Comparison of ENCODE assay signal across 8 cellular contexts in genomic region chr11:126310229-126310991, GRCh38. TPM values are rescaled to one million over a fixed set of nuclear protein-coding genes. Genes with fewer than 3 reads are reported as not detected.
DNase-seq lines count a peak whose midpoint lies in the region; ATAC-seq and TF ChIP-seq lines count a peak whose summit lies in the region.

No MANE protein-coding gene starts in this region.

- no peak overlapping the region for H3K4me3 Mint-ChIP-seq in activated naive CD8-positive, alpha-beta T cell treated with anti-CD3 and anti-CD28 coated beads, Interleukin-2, amount 10 ng/mL, durations not matched to agents 7 days and 5 days

- no peak for TF ChIP-seq EP300 in SK-N-SH (IDR thresholded peaks at IDR 0.05; ENCODE audit: borderline replicate concordance in 1 of 2, low read depth in 1 of 2, low read length in 1 of 2)

- H3K4me1 ChIP-seq in Karpas-422 (ENCODE audit: low read length) (peaks cover 20% of the 10 kb centered on the region), SK-N-SH (ENCODE audit: control insufficient read depth in 1 of 2, insufficient read depth in 2 of 2, low read depth in 1 of 2, low read length in 1 of 2) (peaks cover 4% of the 10 kb centered on the region in 2 experiments; a peak in 2 of 4 replicates)

- POLR2A ChIA-PET in SK-N-SH (lab: Yijun Ruan, JAX) = interaction anchor here (0.8 to 1.6 kb wide), 3 partner anchors 22 to 170 kb away, joined by 3 to 12 read pairs (median 3); partner anchors contain the start of gene ST3GAL4
- POLR2A ChIA-PET in activated naive CD8-positive, alpha-beta T cell treated with anti-CD3 and anti-CD28 coated beads, Interleukin-2, amount 10 ng/mL, durations not matched to agents 7 days and 5 days (lab: Charles Lee) = interaction anchor here (0.6 to 1.0 kb wide), 2 partner anchors 51 to 170 kb away, joined by 3 to 6 read pairs; no protein-coding TSS in a partner anchor

- DNase-seq in CMK (ENCODE audit: low read depth) (peak; percentile 72), GM20000 (ENCODE audit: low spot score) (peak; percentile 61), Karpas-422 (peak; percentile 64), SK-N-SH (peak; percentile 81), Right ventricle myocardium superior (peak; percentile 83), pons (ENCODE audit: low spot score) (peak; percentile 88)
- peak; percentile 65 for DNase-seq in activated naive CD8-positive, alpha-beta T cell treated with anti-CD3 and anti-CD28 coated beads, Interleukin-2, amount 10 ng/mL, durations not matched to agents 7 days and 5 days

- intact Hi-C loops in Right ventricle myocardium superior (cut with DNase I) = loop anchor here (2.0 to 5.0 kb wide), 2 partner anchors 47 to 170 kb away; partner anchors contain the start of gene ST3GAL4

- no peaks in the 10 kb centered on the region for H3K27me3 Mint-ChIP-seq in activated naive CD8-positive, alpha-beta T cell treated with anti-CD3 and anti-CD28 coated beads, Interleukin-2, amount 10 ng/mL, durations not matched to agents 7 days and 5 days

- H3K27me3 ChIP-seq in Karpas-422 (ENCODE audit: low read length) (no peaks in the 10 kb centered on the region), SK-N-SH (ENCODE audit: insufficient read depth) (no peaks in the 10 kb centered on the region)

- H4K20me1 ChIP-seq in Karpas-422 (ENCODE audit: insufficient read depth, low read depth, low read length) (no peaks in the 10 kb centered on the region), SK-N-SH (ENCODE audit: insufficient read depth) (no peaks in the 10 kb centered on the region)

- peaks cover 26% of the 10 kb centered on the region for H3K4me1 Mint-ChIP-seq in activated naive CD8-positive, alpha-beta T cell treated with anti-CD3 and anti-CD28 coated beads, Interleukin-2, amount 10 ng/mL, durations not matched to agents 7 days and 5 days

- H3K36me3 ChIP-seq in Karpas-422 (ENCODE audit: insufficient read depth, low read length) (peaks cover 12% of the 10 kb centered on the region), SK-N-SH (replicated peaks in 1 of 2; ENCODE audit: control insufficient read depth in 1 of 2, insufficient read depth in 2 of 2, low read length in 1 of 2) (peaks cover 6 to 11% of the 10 kb centered on the region in 2 experiments)

- CTCF ChIA-PET in SK-N-SH (lab: Yijun Ruan, JAX) = interaction anchor here (0.6 to 10.0 kb wide), 54 partner anchors 9 to 1036 kb away, joined by 3 to 172 read pairs (median 5); partner anchors contain the start of genes ST3GAL4 and TIRAP

- peak; percentile 76 for ATAC-seq in activated naive CD8-positive, alpha-beta T cell treated with anti-CD3 and anti-CD28 coated beads, Interleukin-2, amount 10 ng/mL, durations not matched to agents 7 days and 5 days (ENCODE audit: low read depth)
- ATAC-seq in Right ventricle myocardium superior (ENCODE audit: poor library complexity) = peak; percentile 98
- no peak for ATAC-seq in HG02763 (IDR thresholded peaks at IDR 0.05; ENCODE audit: unreplicated experiment)

- no peak overlapping the region for H3K9ac ChIP-seq in Karpas-422 (ENCODE audit: low read length)
- no peak overlapping the region for H3K9ac ChIP-seq in SK-N-SH

- H3F3A ChIP-seq in SK-N-SH (replicated peaks; ENCODE audit: insufficient read depth) = peaks cover 18% of the 10 kb centered on the region

- no peak overlapping the region for H3K27ac ChIP-seq in Karpas-422 (ENCODE audit: low read length)
- H3K27ac ChIP-seq in SK-N-SH (ENCODE audit: low read depth in 2 of 2, low read length in 1 of 2) = no peak overlapping the region

- peak overlapping the region; percentile 8 for H3K27ac Mint-ChIP-seq in activated naive CD8-positive, alpha-beta T cell treated with anti-CD3 and anti-CD28 coated beads, Interleukin-2, amount 10 ng/mL, durations not matched to agents 7 days and 5 days

- H3K36me3 Mint-ChIP-seq in activated naive CD8-positive, alpha-beta T cell treated with anti-CD3 and anti-CD28 coated beads, Interleukin-2, amount 10 ng/mL, durations not matched to agents 7 days and 5 days = peaks cover 16% of the 10 kb centered on the region

- peak; percentile 98 for TF ChIP-seq RAD21 in SK-N-SH (IDR thresholded peaks at IDR 0.05; ENCODE audit: low read length)

- 62% methylated on average over 9 of the region's 9 CpGs for WGBS in SK-N-SH (ENCODE audit: low lambda C conversion rate)

- H3K4me3 ChIP-seq in Karpas-422 (ENCODE audit: low read length) (no peak overlapping the region), SK-N-SH (ENCODE audit: low read depth in 2 of 2, low read length in 1 of 2) (no peak overlapping the region; a peak in 1 of 4 replicates)

- H3K4me2 ChIP-seq in Karpas-422 (ENCODE audit: low read depth, low read length, poor library complexity, severe bottlenecking) (no peak overlapping the region), SK-N-SH (peak overlapping the region; percentile 25; the same call in 1 of the 2 replicates)

- H3K9me3 Mint-ChIP-seq in activated naive CD8-positive, alpha-beta T cell treated with anti-CD3 and anti-CD28 coated beads, Interleukin-2, amount 10 ng/mL, durations not matched to agents 7 days and 5 days = no peaks in the 10 kb centered on the region

- H3K9me2 ChIP-seq in Karpas-422 (replicated peaks; ENCODE audit: insufficient read depth, low read length) (no peaks in the 10 kb centered on the region), SK-N-SH (no peaks in the 10 kb centered on the region)

- no peaks in the 10 kb centered on the region for H3K9me3 ChIP-seq in Karpas-422 (ENCODE audit: low read length)
- no peaks in the 10 kb centered on the region for H3K9me3 ChIP-seq in SK-N-SH

- H3K79me2 ChIP-seq in Karpas-422 (ENCODE audit: low read length) (peaks cover 39% of the 10 kb centered on the region), SK-N-SH (ENCODE audit: insufficient read depth) (peaks cover 5% of the 10 kb centered on the region; the same call in 1 of the 2 replicates)

- TF ChIP-seq CTCF in GM20000 (IDR thresholded peaks at IDR 0.05; ENCODE audit: extremely low read depth, missing control alignments) (peak; percentile 81), SK-N-SH (IDR thresholded peaks at IDR 0.05) (peak; percentile 93)

- H2AFZ ChIP-seq in Karpas-422 (ENCODE audit: low read length) = no peak overlapping the region
- H2AFZ ChIP-seq in SK-N-SH (ENCODE audit: low read depth) = no peak overlapping the region

TF ChIP-seq in SK-N-SH, 30 proteins besides CTCF, POLR2A, EP300 and RAD21:
- TF ChIP-seq SMC3 (IDR thresholded peaks at IDR 0.05; ENCODE audit: low read depth, low read length) (peak; percentile 93), CHD2 (IDR thresholded peaks at IDR 0.05; ENCODE audit: low read length, partially characterized antibody) (peak; percentile 49), SIN3A (IDR thresholded peaks at IDR 0.05; ENCODE audit: borderline replicate concordance, low read depth, low read length) (no peak), RFX5 (IDR thresholded peaks at IDR 0.05; ENCODE audit: low read length) (no peak), TCF12 (IDR thresholded peaks at IDR 0.05) (no peak), TAF1 (IDR thresholded peaks at IDR 0.05; ENCODE audit: borderline replicate concordance, low read depth, low read length) (no peak), FOXM1 (IDR thresholded peaks at IDR 0.05; ENCODE audit: low read depth) (no peak), MEF2A (IDR thresholded peaks at IDR 0.05; ENCODE audit: borderline replicate concordance, low read depth) (no peak), GABPA (IDR thresholded peaks at IDR 0.05; ENCODE audit: low read depth) (no peak)
- TF ChIP-seq, protein P1, sequence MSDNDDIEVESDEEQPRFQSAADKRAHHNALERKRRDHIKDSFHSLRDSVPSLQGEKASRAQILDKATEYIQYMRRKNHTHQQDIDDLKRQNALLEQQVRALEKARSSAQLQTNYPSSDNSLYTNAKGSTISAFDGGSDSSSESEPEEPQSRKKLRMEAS (IDR thresholded peaks at IDR 0.05; ENCODE audit: low read depth) = no peak
TF ChIP-seq in SK-N-SH: peak in this region for 2.

RNA-seq across cellular contexts. Expression of gene DCPS, which starts 6.5 kb away (rescaled TPM):
- 17.6 and 18.3 TPM in 2 replicates for total RNA-seq in Karpas-422 (2014; rRNA removed; shearing (Covaris generic); ENCODE audit: low replicate concordance)
- 35.5 and 48.1 TPM in 2 replicates for polyA plus RNA-seq in SK-N-SH (2012; rRNA removed)
- 33.3 and 42.8 TPM in 2 replicates for polyA plus RNA-seq in SK-N-SH (2012; cell fraction: cytosol; rRNA removed)
- 18.5 and 21.6 TPM in 2 replicates for polyA plus RNA-seq in SK-N-SH (2012; cell fraction: nucleus; rRNA removed)
- total RNA-seq in activated naive CD8-positive, alpha-beta T cell treated with anti-CD3 and anti-CD28 coated beads, Interleukin-2, amount 10 ng/mL, durations not matched to agents 7 days and 5 days = 10 to 100 TPM; 27.4 to 29.1 TPM
- 10.7 TPM for total RNA-seq in Right ventricle myocardium superior

RNA-seq across cellular contexts. Expression of gene TIRAP, which starts 27.5 kb away (rescaled TPM):
- total RNA-seq in Karpas-422 (2014; rRNA removed; shearing (Covaris generic); ENCODE audit: low replicate concordance) = 4.4 and 4.8 TPM in 2 replicates
- polyA plus RNA-seq in SK-N-SH (2012; rRNA removed) = 5.5 and 6.2 TPM in 2 replicates
- 3.3 and 4.3 TPM in 2 replicates for polyA plus RNA-seq in SK-N-SH (2012; cell fraction: cytosol; rRNA removed)
- polyA plus RNA-seq in SK-N-SH (2012; cell fraction: nucleus; rRNA removed) = 8.1 and 8.3 TPM in 2 replicates
- total RNA-seq in activated naive CD8-positive, alpha-beta T cell treated with anti-CD3 and anti-CD28 coated beads, Interleukin-2, amount 10 ng/mL, durations not matched to agents 7 days and 5 days = 10 to 100 TPM; 15.6 to 18.8 TPM
- 7.2 TPM for total RNA-seq in Right ventricle myocardium superior

RNA-seq across cellular contexts. Expression of gene FOXRED1, which starts 41.5 kb away (rescaled TPM):
- 13.7 and 18.4 TPM in 2 replicates for total RNA-seq in Karpas-422 (2014; rRNA removed; shearing (Covaris generic); ENCODE audit: low replicate concordance)
- 35.2 and 41.3 TPM in 2 replicates for polyA plus RNA-seq in SK-N-SH (2012; rRNA removed)
- polyA plus RNA-seq in SK-N-SH (2012; cell fraction: cytosol; rRNA removed) = 19.1 and 27.7 TPM in 2 replicates
- 91.3 and 111 TPM in 2 replicates for polyA plus RNA-seq in SK-N-SH (2012; cell fraction: nucleus; rRNA removed)
- total RNA-seq in activated naive CD8-positive, alpha-beta T cell treated with anti-CD3 and anti-CD28 coated beads, Interleukin-2, amount 10 ng/mL, durations not matched to agents 7 days and 5 days = 10 to 100 TPM; 37.4 to 38.5 TPM
- 30.3 TPM for total RNA-seq in Right ventricle myocardium superior

RNA-seq across cellular contexts. Expression of gene SRPRA, which starts 41.7 kb away (rescaled TPM):
- 41.0 and 58.4 TPM in 2 replicates for total RNA-seq in Karpas-422 (2014; rRNA removed; shearing (Covaris generic); ENCODE audit: low replicate concordance)
- polyA plus RNA-seq in SK-N-SH (2012; rRNA removed) = 129 and 158 TPM in 2 replicates
- polyA plus RNA-seq in SK-N-SH (2012; cell fraction: cytosol; rRNA removed) = 94.8 and 121 TPM in 2 replicates
- 183 and 214 TPM in 2 replicates for polyA plus RNA-seq in SK-N-SH (2012; cell fraction: nucleus; rRNA removed)
- total RNA-seq in activated naive CD8-positive, alpha-beta T cell treated with anti-CD3 and anti-CD28 coated beads, Interleukin-2, amount 10 ng/mL, durations not matched to agents 7 days and 5 days = 100 to 1,000 TPM; 110 TPM
- total RNA-seq in Right ventricle myocardium superior = 57.4 TPM

RNA-seq across cellular contexts. Expression of gene ST3GAL4, which starts 45.1 kb away (rescaled TPM):
- 5.8 and 6.6 TPM in 2 replicates for total RNA-seq in Karpas-422 (2014; rRNA removed; shearing (Covaris generic); ENCODE audit: low replicate concordance)
- polyA plus RNA-seq in SK-N-SH (2012; rRNA removed) = 27.1 and 32.0 TPM in 2 replicates
- polyA plus RNA-seq in SK-N-SH (2012; cell fraction: cytosol; rRNA removed) = 20.6 and 30.3 TPM in 2 replicates
- 23.7 and 26.9 TPM in 2 replicates for polyA plus RNA-seq in SK-N-SH (2012; cell fraction: nucleus; rRNA removed)
- 1 to 10 TPM; 6.3 to 8.5 TPM for total RNA-seq in activated naive CD8-positive, alpha-beta T cell treated with anti-CD3 and anti-CD28 coated beads, Interleukin-2, amount 10 ng/mL, durations not matched to agents 7 days and 5 days
- total RNA-seq in Right ventricle myocardium superior = 36.5 TPM
